2 cellular contexts compared by ENCODE assay signal in the genomic region with DNA sequence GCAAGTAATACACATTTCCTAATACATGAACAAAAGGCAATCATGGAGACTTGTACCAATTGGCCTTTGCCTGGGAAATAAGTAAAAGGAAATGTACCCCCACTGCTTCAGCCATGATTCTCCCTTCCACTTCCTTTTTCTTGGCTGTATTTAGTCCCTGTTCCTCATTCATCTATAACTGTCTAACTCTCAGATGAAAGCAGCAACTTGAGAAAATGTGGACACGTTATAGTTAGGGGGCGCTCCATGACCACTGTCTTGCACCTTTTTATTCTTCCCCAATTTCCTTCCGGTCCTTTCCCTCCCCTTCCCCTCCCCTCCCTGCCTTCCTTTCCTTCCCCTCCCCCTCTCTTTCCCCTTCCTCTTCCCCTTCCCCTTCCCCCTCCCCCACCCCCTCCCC.
TF ChIP-seq lines count a peak whose summit lies in the region.

No MANE protein-coding gene starts in this region.

TF ChIP-seq in HCT116, 20 proteins besides CTCF, POLR2A, EP300 and RAD21 (continued from another document):
- TF ChIP-seq, protein P1, sequence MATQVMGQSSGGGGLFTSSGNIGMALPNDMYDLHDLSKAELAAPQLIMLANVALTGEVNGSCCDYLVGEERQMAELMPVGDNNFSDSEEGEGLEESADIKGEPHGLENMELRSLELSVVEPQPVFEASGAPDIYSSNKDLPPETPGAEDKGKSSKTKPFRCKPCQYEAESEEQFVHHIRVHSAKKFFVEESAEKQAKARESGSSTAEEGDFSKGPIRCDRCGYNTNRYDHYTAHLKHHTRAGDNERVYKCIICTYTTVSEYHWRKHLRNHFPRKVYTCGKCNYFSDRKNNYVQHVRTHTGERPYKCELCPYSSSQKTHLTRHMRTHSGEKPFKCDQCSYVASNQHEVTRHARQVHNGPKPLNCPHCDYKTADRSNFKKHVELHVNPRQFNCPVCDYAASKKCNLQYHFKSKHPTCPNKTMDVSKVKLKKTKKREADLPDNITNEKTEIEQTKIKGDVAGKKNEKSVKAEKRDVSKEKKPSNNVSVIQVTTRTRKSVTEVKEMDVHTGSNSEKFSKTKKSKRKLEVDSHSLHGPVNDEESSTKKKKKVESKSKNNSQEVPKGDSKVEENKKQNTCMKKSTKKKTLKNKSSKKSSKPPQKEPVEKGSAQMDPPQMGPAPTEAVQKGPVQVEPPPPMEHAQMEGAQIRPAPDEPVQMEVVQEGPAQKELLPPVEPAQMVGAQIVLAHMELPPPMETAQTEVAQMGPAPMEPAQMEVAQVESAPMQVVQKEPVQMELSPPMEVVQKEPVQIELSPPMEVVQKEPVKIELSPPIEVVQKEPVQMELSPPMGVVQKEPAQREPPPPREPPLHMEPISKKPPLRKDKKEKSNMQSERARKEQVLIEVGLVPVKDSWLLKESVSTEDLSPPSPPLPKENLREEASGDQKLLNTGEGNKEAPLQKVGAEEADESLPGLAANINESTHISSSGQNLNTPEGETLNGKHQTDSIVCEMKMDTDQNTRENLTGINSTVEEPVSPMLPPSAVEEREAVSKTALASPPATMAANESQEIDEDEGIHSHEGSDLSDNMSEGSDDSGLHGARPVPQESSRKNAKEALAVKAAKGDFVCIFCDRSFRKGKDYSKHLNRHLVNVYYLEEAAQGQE (IDR thresholded peaks at IDR 0.05; ENCODE audit: low read depth), result no peak
- TF ChIP-seq SP1 (IDR thresholded peaks at IDR 0.05; ENCODE audit: low read depth), result no peak
- TF ChIP-seq EZH2 (IDR thresholded peaks at IDR 0.05), result no peak
- TF ChIP-seq EZH2phosphoT487 (IDR thresholded peaks at IDR 0.05; ENCODE audit: borderline replicate concordance), result no peak
- no peak for TF ChIP-seq POLR2AphosphoS5 (IDR thresholded peaks at IDR 0.05; ENCODE audit: low read depth, low read length)
- no peak for TF ChIP-seq FOSL1 (IDR thresholded peaks at IDR 0.05; ENCODE audit: low read depth)
- no peak for TF ChIP-seq SIN3A (IDR thresholded peaks at IDR 0.05; ENCODE audit: low read depth)
- TF ChIP-seq, protein P2, sequence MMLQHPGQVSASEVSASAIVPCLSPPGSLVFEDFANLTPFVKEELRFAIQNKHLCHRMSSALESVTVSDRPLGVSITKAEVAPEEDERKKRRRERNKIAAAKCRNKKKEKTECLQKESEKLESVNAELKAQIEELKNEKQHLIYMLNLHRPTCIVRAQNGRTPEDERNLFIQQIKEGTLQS (IDR thresholded peaks at IDR 0.05), result no peak
- no peak for TF ChIP-seq YY1 (IDR thresholded peaks at IDR 0.05; ENCODE audit: extremely low read depth, insufficient replicate concordance, low read depth, low read length)

TF ChIP-seq in K562, 482 proteins besides CTCF, POLR2A, EP300 and RAD21 (continued from another document):
- TF ChIP-seq, protein P3, sequence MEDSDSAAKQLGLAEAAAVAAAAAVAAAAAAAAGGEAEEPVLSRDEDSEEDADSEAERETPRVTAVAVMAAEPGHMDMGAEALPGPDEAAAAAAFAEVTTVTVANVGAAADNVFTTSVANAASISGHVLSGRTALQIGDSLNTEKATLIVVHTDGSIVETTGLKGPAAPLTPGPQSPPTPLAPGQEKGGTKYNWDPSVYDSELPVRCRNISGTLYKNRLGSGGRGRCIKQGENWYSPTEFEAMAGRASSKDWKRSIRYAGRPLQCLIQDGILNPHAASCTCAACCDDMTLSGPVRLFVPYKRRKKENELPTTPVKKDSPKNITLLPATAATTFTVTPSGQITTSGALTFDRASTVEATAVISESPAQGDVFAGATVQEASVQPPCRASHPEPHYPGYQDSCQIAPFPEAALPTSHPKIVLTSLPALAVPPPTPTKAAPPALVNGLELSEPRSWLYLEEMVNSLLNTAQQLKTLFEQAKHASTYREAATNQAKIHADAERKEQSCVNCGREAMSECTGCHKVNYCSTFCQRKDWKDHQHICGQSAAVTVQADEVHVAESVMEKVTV (CRISPR knock-in tag; IDR thresholded peaks at IDR 0.05), result no peak
- TF ChIP-seq SPI1 (IDR thresholded peaks at IDR 0.05; ENCODE audit: borderline replicate concordance, low read depth, low read length) (peak; percentile 29; the same call in 1 of the 2 replicates), HNRNPK (IDR thresholded peaks at IDR 0.05; ENCODE audit: low read depth, low read length, poor library complexity, severe bottlenecking) (peak; percentile 67)
